1 cellular context compared by ENCODE assay signal in genomic region chr22:50270302-50271010, GRCh38.
A peak's percentile ranks its signal among the peaks of the same experiment; 100 is the strongest.
TF ChIP-seq lines count a peak whose summit lies in the region.

Gene MAPK11, minus strand, starts transcription at chr22:50270380. Its CDS starts 88 bp downstream, at chr22:50270292.

TF ChIP-seq in GM12878, 131 proteins besides CTCF, POLR2A, EP300 and RAD21 (continued from another document and continues in another):
- no peak for TF ChIP-seq E4F1 (IDR thresholded peaks at IDR 0.05; ENCODE audit: borderline replicate concordance, partially characterized antibody)
- no peak for TF ChIP-seq HSF1 (IDR thresholded peaks at IDR 0.05; ENCODE audit: low read depth, low read length)
- no peak for TF ChIP-seq DPF2 (IDR thresholded peaks at IDR 0.05)
- TF ChIP-seq, protein P1, sequence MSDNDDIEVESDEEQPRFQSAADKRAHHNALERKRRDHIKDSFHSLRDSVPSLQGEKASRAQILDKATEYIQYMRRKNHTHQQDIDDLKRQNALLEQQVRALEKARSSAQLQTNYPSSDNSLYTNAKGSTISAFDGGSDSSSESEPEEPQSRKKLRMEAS (IDR thresholded peaks at IDR 0.05; ENCODE audit: low read depth, low read length) = no peak
- TF ChIP-seq, protein P2, sequence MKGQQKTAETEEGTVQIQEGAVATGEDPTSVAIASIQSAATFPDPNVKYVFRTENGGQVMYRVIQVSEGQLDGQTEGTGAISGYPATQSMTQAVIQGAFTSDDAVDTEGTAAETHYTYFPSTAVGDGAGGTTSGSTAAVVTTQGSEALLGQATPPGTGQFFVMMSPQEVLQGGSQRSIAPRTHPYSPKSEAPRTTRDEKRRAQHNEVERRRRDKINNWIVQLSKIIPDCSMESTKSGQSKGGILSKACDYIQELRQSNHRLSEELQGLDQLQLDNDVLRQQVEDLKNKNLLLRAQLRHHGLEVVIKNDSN (IDR thresholded peaks at IDR 0.05; ENCODE audit: borderline replicate concordance, extremely low read length, insufficient read depth, low read depth, low read length) = no peak
- no peak for TF ChIP-seq CHD2 (IDR thresholded peaks at IDR 0.05; ENCODE audit: borderline replicate concordance, low read depth, low read length)
- no peak for TF ChIP-seq YBX1 (IDR thresholded peaks at IDR 0.05)
- TF ChIP-seq NKRF (conservative IDR thresholded peaks at IDR 0.05) = peak; percentile 76
- no peak for TF ChIP-seq RBBP5 (conservative IDR thresholded peaks at IDR 0.05)
- TF ChIP-seq MXI1 (IDR thresholded peaks at IDR 0.05; ENCODE audit: low read depth, low read length) = peak; percentile 78
- no peak for TF ChIP-seq GABPA (IDR thresholded peaks at IDR 0.05; ENCODE audit: low read depth)
- TF ChIP-seq RB1 (IDR thresholded peaks at IDR 0.05; ENCODE audit: borderline replicate concordance) = 0 out of 2 replicates have a peak, but pooled peaks have one; percentile 39
- 0 out of 2 replicates have a peak, but pooled peaks have one; percentile 29 for TF ChIP-seq GATAD2B (conservative IDR thresholded peaks at IDR 0.05; ENCODE audit: low read depth)
- no peak for TF ChIP-seq IKZF2 (IDR thresholded peaks at IDR 0.05)
- TF ChIP-seq, protein P3, sequence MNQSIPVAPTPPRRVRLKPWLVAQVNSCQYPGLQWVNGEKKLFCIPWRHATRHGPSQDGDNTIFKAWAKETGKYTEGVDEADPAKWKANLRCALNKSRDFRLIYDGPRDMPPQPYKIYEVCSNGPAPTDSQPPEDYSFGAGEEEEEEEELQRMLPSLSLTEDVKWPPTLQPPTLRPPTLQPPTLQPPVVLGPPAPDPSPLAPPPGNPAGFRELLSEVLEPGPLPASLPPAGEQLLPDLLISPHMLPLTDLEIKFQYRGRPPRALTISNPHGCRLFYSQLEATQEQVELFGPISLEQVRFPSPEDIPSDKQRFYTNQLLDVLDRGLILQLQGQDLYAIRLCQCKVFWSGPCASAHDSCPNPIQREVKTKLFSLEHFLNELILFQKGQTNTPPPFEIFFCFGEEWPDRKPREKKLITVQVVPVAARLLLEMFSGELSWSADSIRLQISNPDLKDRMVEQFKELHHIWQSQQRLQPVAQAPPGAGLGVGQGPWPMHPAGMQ (IDR thresholded peaks at IDR 0.05; ENCODE audit: borderline replicate concordance) = no peak
- TF ChIP-seq NRF1 (conservative IDR thresholded peaks at IDR 0.05; ENCODE audit: low read depth, low read length) = no peak
- TF ChIP-seq CBX3 (IDR thresholded peaks at IDR 0.05; ENCODE audit: borderline replicate concordance, low read depth) = no peak
- no peak for TF ChIP-seq HCFC1 (IDR thresholded peaks at IDR 0.05; ENCODE audit: low read length)
- TF ChIP-seq, protein P4, sequence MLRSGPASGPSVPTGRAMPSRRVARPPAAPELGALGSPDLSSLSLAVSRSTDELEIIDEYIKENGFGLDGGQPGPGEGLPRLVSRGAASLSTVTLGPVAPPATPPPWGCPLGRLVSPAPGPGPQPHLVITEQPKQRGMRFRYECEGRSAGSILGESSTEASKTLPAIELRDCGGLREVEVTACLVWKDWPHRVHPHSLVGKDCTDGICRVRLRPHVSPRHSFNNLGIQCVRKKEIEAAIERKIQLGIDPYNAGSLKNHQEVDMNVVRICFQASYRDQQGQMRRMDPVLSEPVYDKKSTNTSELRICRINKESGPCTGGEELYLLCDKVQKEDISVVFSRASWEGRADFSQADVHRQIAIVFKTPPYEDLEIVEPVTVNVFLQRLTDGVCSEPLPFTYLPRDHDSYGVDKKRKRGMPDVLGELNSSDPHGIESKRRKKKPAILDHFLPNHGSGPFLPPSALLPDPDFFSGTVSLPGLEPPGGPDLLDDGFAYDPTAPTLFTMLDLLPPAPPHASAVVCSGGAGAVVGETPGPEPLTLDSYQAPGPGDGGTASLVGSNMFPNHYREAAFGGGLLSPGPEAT (IDR thresholded peaks at IDR 0.05; ENCODE audit: low read depth) = 0 out of 2 replicates have a peak, but pooled peaks have one; percentile 36
- peak; percentile 98 for TF ChIP-seq REST (IDR thresholded peaks at IDR 0.05; ENCODE audit: low read depth, low read length)
- TF ChIP-seq IKZF1 (conservative IDR thresholded peaks at IDR 0.05) = peak; percentile 38; the same call in 1 of the 2 replicates
- TF ChIP-seq FOS (IDR thresholded peaks at IDR 0.05; ENCODE audit: borderline replicate concordance, extremely low read depth, insufficient read length) = no peak
- TF ChIP-seq EGR1 (IDR thresholded peaks at IDR 0.05; ENCODE audit: borderline replicate concordance in 1 of 2, low read depth in 2 of 2, low read length in 2 of 2) = peak in 1 of 2 experiments; percentile 37; a peak in 1 of 3 replicates
- no peak for TF ChIP-seq ZNF592 (IDR thresholded peaks at IDR 0.05)
- no peak for TF ChIP-seq BRCA1 (IDR thresholded peaks at IDR 0.05; ENCODE audit: low read depth, low read length)
- TF ChIP-seq LARP7 (IDR thresholded peaks at IDR 0.05) = 0 out of 2 replicates have a peak, but pooled peaks have one; percentile 25
- no peak for TF ChIP-seq ZSCAN29 (IDR thresholded peaks at IDR 0.05)
- no peak for TF ChIP-seq FOXK2 (IDR thresholded peaks at IDR 0.05)
- TF ChIP-seq SMC3 (IDR thresholded peaks at IDR 0.05; ENCODE audit: borderline replicate concordance, low read length) = no peak
- TF ChIP-seq SREBF2 (IDR thresholded peaks at IDR 0.05; ENCODE audit: low read length) = no peak
- no peak for TF ChIP-seq ASH2L (IDR thresholded peaks at IDR 0.05; ENCODE audit: borderline replicate concordance, low read depth)
- TF ChIP-seq SIN3A (IDR thresholded peaks at IDR 0.05; ENCODE audit: low read depth, low read length) = peak; percentile 93
- TF ChIP-seq, protein P5, sequence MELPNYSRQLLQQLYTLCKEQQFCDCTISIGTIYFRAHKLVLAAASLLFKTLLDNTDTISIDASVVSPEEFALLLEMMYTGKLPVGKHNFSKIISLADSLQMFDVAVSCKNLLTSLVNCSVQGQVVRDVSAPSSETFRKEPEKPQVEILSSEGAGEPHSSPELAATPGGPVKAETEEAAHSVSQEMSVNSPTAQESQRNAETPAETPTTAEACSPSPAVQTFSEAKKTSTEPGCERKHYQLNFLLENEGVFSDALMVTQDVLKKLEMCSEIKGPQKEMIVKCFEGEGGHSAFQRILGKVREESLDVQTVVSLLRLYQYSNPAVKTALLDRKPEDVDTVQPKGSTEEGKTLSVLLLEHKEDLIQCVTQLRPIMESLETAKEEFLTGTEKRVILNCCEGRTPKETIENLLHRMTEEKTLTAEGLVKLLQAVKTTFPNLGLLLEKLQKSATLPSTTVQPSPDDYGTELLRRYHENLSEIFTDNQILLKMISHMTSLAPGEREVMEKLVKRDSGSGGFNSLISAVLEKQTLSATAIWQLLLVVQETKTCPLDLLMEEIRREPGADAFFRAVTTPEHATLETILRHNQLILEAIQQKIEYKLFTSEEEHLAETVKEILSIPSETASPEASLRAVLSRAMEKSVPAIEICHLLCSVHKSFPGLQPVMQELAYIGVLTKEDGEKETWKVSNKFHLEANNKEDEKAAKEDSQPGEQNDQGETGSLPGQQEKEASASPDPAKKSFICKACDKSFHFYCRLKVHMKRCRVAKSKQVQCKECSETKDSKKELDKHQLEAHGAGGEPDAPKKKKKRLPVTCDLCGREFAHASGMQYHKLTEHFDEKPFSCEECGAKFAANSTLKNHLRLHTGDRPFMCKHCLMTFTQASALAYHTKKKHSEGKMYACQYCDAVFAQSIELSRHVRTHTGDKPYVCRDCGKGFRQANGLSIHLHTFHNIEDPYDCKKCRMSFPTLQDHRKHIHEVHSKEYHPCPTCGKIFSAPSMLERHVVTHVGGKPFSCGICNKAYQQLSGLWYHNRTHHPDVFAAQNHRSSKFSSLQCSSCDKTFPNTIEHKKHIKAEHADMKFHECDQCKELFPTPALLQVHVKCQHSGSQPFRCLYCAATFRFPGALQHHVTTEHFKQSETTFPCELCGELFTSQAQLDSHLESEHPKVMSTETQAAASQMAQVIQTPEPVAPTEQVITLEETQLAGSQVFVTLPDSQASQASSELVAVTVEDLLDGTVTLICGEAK (IDR thresholded peaks at IDR 0.05; ENCODE audit: borderline replicate concordance) = peak; percentile 31; the same call in 1 of the 2 replicates
- TF ChIP-seq TAF1 (IDR thresholded peaks at IDR 0.05; ENCODE audit: borderline replicate concordance, low read depth, low read length) = no peak
- TF ChIP-seq NR2C2 (IDR thresholded peaks at IDR 0.05; ENCODE audit: borderline replicate concordance, control insufficient read depth, insufficient read length, low read depth) = no peak
